In genomic region chr2:240136671-240137292, GRCh38 we compare ENCODE assay signal across 10 cellular contexts. TPM values are rescaled to one million over a fixed set of nuclear protein-coding genes. Genes with fewer than 3 reads are reported as not detected.
DNase-seq lines count a peak whose midpoint lies in the region; ATAC-seq, FAIRE-seq and TF ChIP-seq lines count a peak whose summit lies in the region.
"Had no signal": no experiment of that assay in that cellular context is flagged by ENCODE, and none has a peak within 500 bp of the region (broad histone marks: within the 10 kb centered on the region; RNA-seq: fewer than 3 reads in every experiment).

No MANE protein-coding gene starts in this region.

- peak overlapping the region; percentile 50 for H3K27ac Mint-ChIP-seq in activated CD8-positive, alpha-beta memory T cell treated with anti-CD3 and anti-CD28 coated beads, Interleukin-2, amount 10 ng/mL, durations not matched to agents 7 days and 5 days
- peak overlapping the region in 2 of 3 donors; percentile 45 to 88 for H3K27ac Mint-ChIP-seq in IgD-negative memory B cell

- H3K9ac ChIP-seq in HepG2 (ENCODE audit: insufficient read depth, low read depth, low read length), result peak overlapping the region; percentile 97
- H3K9ac ChIP-seq in subcutaneous abdominal adipose tissue (ENCODE audit: low read length in 5 of 5), result peak overlapping the region in 4 of 5 donors; percentile 56 to 98 (median 94)

- no peak for TF ChIP-seq POLR2A in body of pancreas (IDR thresholded peaks at IDR 0.05)
- TF ChIP-seq POLR2A in HepG2 (IDR thresholded peaks at IDR 0.05; ENCODE audit: insufficient read depth in 1 of 2, low read depth in 2 of 2, low read length in 2 of 2), result no peak

- no peaks in the 10 kb centered on the region for H4K20me1 ChIP-seq in HepG2 (ENCODE audit: insufficient read depth, low read length)

- peaks cover 5% of the 10 kb centered on the region for H3K36me3 Mint-ChIP-seq in activated CD8-positive, alpha-beta memory T cell treated with anti-CD3 and anti-CD28 coated beads, Interleukin-2, amount 10 ng/mL, durations not matched to agents 7 days and 5 days
- H3K36me3 Mint-ChIP-seq in IgD-negative memory B cell, result peaks cover 2% of the 10 kb centered on the region

- WGBS in body of pancreas, 2 donors, result 32 to 57% methylated on average over 18 to 36 of the region's 36 CpGs
- 47% methylated on average over 36 of the region's 36 CpGs for WGBS in HepG2 (ENCODE audit: low lambda C conversion rate)

- TF ChIP-seq EP300 in HepG2 (IDR thresholded peaks at IDR 0.05; ENCODE audit: low read depth in 2 of 2, low read length in 2 of 2), result no peak
- no peak for TF ChIP-seq EP300 in HepG2 (CRISPR knock-in tag; IDR thresholded peaks at IDR 0.05; ENCODE audit: borderline replicate concordance)

- no peaks in the 10 kb centered on the region for H3K9me3 ChIP-seq in body of pancreas
- no peaks in the 10 kb centered on the region for H3K9me3 ChIP-seq in HepG2 (ENCODE audit: low read length)
- no peaks in the 10 kb centered on the region for H3K9me3 ChIP-seq in subcutaneous abdominal adipose tissue (ENCODE audit: control insufficient read depth in 5 of 5, low read length in 5 of 5)

- POLR2A ChIA-PET in HepG2 (lab: Yijun Ruan, JAX), result no interaction called here

- in situ Hi-C loops in HepG2 (cut with HindIII; ENCODE audit: extremely low pct_ligation_motif_present, low pct_unique_long_range_greater_than_20kb), result loop anchor here (10.0 kb wide), 1 partner anchor 202 kb away; no protein-coding TSS in a partner anchor

- H3K4me1 ChIP-seq in body of pancreas (peaks cover 20% of the 10 kb centered on the region), HepG2 (ENCODE audit: insufficient read depth, low read length) (peaks cover 36% of the 10 kb centered on the region), subcutaneous abdominal adipose tissue (ENCODE audit: control insufficient read depth in 5 of 5, insufficient read depth in 5 of 5, low read length in 5 of 5) (peaks cover 7 to 34% (median 25%) of the 10 kb centered on the region in 5 donors)

- peak overlapping the region; percentile 85 for H3K4me2 ChIP-seq in HepG2 (ENCODE audit: low read depth, low read length)

- no peaks in the 10 kb centered on the region for H3K27me3 ChIP-seq in body of pancreas
- peaks cover 7 to 51% of the 10 kb centered on the region in 2 experiments; a peak in 4 of 5 replicates for H3K27me3 ChIP-seq in HepG2 (ENCODE audit: control insufficient read depth in 1 of 2, insufficient read depth in 2 of 2, low read length in 2 of 2)
- H3K27me3 ChIP-seq in subcutaneous abdominal adipose tissue (ENCODE audit: control insufficient read depth in 5 of 5, insufficient read depth in 4 of 5, low read length in 5 of 5), result peaks cover 0 to 4% (median 0%) of the 10 kb centered on the region in 5 donors

- H3K4me3 ChIP-seq in body of pancreas (peak overlapping the region in 1 of 2 donors; percentile 99), HepG2 (replicated peaks in 1 of 3; ENCODE audit: insufficient read depth in 1 of 3, low read depth in 2 of 3, low read length in 3 of 3) (peak overlapping the region; percentile 99 to 100 (median 99)), subcutaneous abdominal adipose tissue (ENCODE audit: low read depth in 1 of 5, low read length in 5 of 5) (peak overlapping the region; percentile 68 to 96 (median 88))

- CTCF ChIA-PET in activated CD8-positive, alpha-beta memory T cell treated with anti-CD3 and anti-CD28 coated beads, Interleukin-2, amount 10 ng/mL, durations not matched to agents 7 days and 5 days (lab: Charles Lee), result no interaction called here
- CTCF ChIA-PET in HepG2 (lab: Yijun Ruan, JAX; ENCODE audit: low intra/inter-chr PET ratio, low total read pairs), result no interaction called here

- FAIRE-seq in HepG2 (lab: Jason Lieb, UNC), result no peak
- FAIRE-seq: endometrium, G401.6 had no signal

- no TSS peak for BruUV-seq in HepG2 (replicated peaks; lab: Mats Ljungman, UMichigan)

- H3K27me3 Mint-ChIP-seq in activated CD8-positive, alpha-beta memory T cell treated with anti-CD3 and anti-CD28 coated beads, Interleukin-2, amount 10 ng/mL, durations not matched to agents 7 days and 5 days, result peaks cover 2% of the 10 kb centered on the region
- H3K27me3 Mint-ChIP-seq in IgD-negative memory B cell, result no peaks in the 10 kb centered on the region

- ATAC-seq in activated CD8-positive, alpha-beta memory T cell treated with anti-CD3 and anti-CD28 coated beads, Interleukin-2, amount 10 ng/mL, durations not matched to agents 7 days and 5 days, result peak; percentile 28
- ATAC-seq in body of pancreas (peak; percentile 2), HepG2 (no peak), GM18858 (IDR thresholded peaks at IDR 0.05; ENCODE audit: unreplicated experiment) (no peak), GM18520 (IDR thresholded peaks at IDR 0.05; ENCODE audit: unreplicated experiment) (no peak)

- no peak for TF ChIP-seq RAD21 in HepG2 (CRISPR knock-in tag; IDR thresholded peaks at IDR 0.05)

- DNase-seq in activated CD8-positive, alpha-beta memory T cell treated with anti-CD3 and anti-CD28 coated beads, Interleukin-2, amount 10 ng/mL, durations not matched to agents 7 days and 5 days, result no peak
- no peak for DNase-seq in activated CD8-positive, alpha-beta memory T cell treated with anti-CD3 and anti-CD28 coated beads for 24 hours
- DNase-seq in body of pancreas (peak in 1 of 4 donors; percentile 28), HepG2 (ENCODE audit: low spot score) (no peak)

- H3K4me3 Mint-ChIP-seq in activated CD8-positive, alpha-beta memory T cell treated with anti-CD3 and anti-CD28 coated beads, Interleukin-2, amount 10 ng/mL, durations not matched to agents 7 days and 5 days, result peak overlapping the region; percentile 91
- peak overlapping the region; percentile 89 to 97 (median 96) for H3K4me3 Mint-ChIP-seq in IgD-negative memory B cell

- peak overlapping the region; percentile 47 for H2AFZ ChIP-seq in HepG2 (ENCODE audit: low read length)

- H3K36me3 ChIP-seq in body of pancreas (replicated peaks in 1 of 2; ENCODE audit: insufficient read depth in 1 of 2, low read depth in 2 of 2), result peaks cover 0 to 2% of the 10 kb centered on the region in 2 donors
- H3K36me3 ChIP-seq in HepG2 (replicated peaks in 1 of 2; ENCODE audit: control insufficient read depth in 1 of 2, insufficient read depth in 2 of 2, low read length in 2 of 2), result peaks cover 4 to 20% of the 10 kb centered on the region in 2 experiments; a peak in 4 of 5 replicates
- H3K36me3 ChIP-seq in subcutaneous abdominal adipose tissue (ENCODE audit: control insufficient read depth in 5 of 5, insufficient read depth in 5 of 5, low read length in 5 of 5), result peaks cover 0 to 21% (median 19%) of the 10 kb centered on the region in 5 donors

- H3K9me3 Mint-ChIP-seq in activated CD8-positive, alpha-beta memory T cell treated with anti-CD3 and anti-CD28 coated beads, Interleukin-2, amount 10 ng/mL, durations not matched to agents 7 days and 5 days (ENCODE audit: low read depth), result no peaks in the 10 kb centered on the region
- no peaks in the 10 kb centered on the region for H3K9me3 Mint-ChIP-seq in IgD-negative memory B cell

- peaks cover 23% of the 10 kb centered on the region for H3K4me1 Mint-ChIP-seq in activated CD8-positive, alpha-beta memory T cell treated with anti-CD3 and anti-CD28 coated beads, Interleukin-2, amount 10 ng/mL, durations not matched to agents 7 days and 5 days
- peaks cover 6 to 18% (median 11%) of the 10 kb centered on the region in 3 donors for H3K4me1 Mint-ChIP-seq in IgD-negative memory B cell

- H3K79me2 ChIP-seq in HepG2 (ENCODE audit: insufficient read depth, low read length), result peaks cover 23% of the 10 kb centered on the region

- TF ChIP-seq CTCF in body of pancreas (IDR thresholded peaks at IDR 0.05), result no peak
- no peak for TF ChIP-seq CTCF in HepG2 (CRISPR knock-in tag; IDR thresholded peaks at IDR 0.05)

- H3K27ac ChIP-seq in body of pancreas (peak overlapping the region in 3 of 4 donors; percentile 15 to 55 (median 54)), HepG2 (ENCODE audit: extremely low read length, insufficient read depth, low read length) (no peak overlapping the region), subcutaneous abdominal adipose tissue (ENCODE audit: low read depth, low read length) (no peak overlapping the region)

- intact Hi-C loops in body of pancreas (cut with DNase I), result no loop called here
- intact Hi-C loops in HepG2 (cut with micrococcal nuclease; ENCODE audit: unreplicated experiment), result no loop called here

RNA-seq across cellular contexts. Expression of gene COPS9, which starts 0.7 kb away (rescaled TPM):
- 100 to 1,000 TPM in 1 of 2 experiments, 10 to 100 TPM in 1; 80.4 to 112 TPM for total RNA-seq in activated CD8-positive, alpha-beta memory T cell treated with anti-CD3 and anti-CD28 coated beads, Interleukin-2, amount 10 ng/mL, durations not matched to agents 7 days and 5 days
- polyA plus RNA-seq in IgD-negative memory B cell (235 TPM), HepG2 (2011; rRNA removed) (201 and 247 TPM in 2 replicates)
- total RNA-seq in body of pancreas (100 to 1,000 TPM; 170 to 184 TPM), HepG2 (2016; rRNA removed; fragmentation: Illumina TruSeq; extraction: Trizol) (180 and 208 TPM in 2 replicates)
- total RNA-seq in HepG2 (2016; cell fraction: cytosol; rRNA removed; fragmentation: Illumina TruSeq; extraction: Trizol; ENCODE audit: low read depth), result 188 and 216 TPM in 2 replicates
- total RNA-seq in HepG2 (2016; cell fraction: insoluble cytoplasmic fraction; rRNA removed; fragmentation: Illumina TruSeq; extraction: Trizol), result 189 and 214 TPM in 2 replicates
- 299 and 318 TPM in 2 replicates for total RNA-seq in HepG2 (2016; cell fraction: membrane; rRNA removed; fragmentation: Illumina TruSeq; extraction: Trizol)
- total RNA-seq in HepG2 (2016; cell fraction: nucleus; rRNA removed; fragmentation: Illumina TruSeq; extraction: Trizol), result 64.4 and 66.4 TPM in 2 replicates
- polyA plus RNA-seq in HepG2 (2011; cell fraction: cytosol; rRNA removed), result 164 and 244 TPM in 2 replicates
- 49.8 and 53.2 TPM in 2 replicates for polyA plus RNA-seq in HepG2 (2011; cell fraction: nucleus; rRNA removed)
- polyA plus RNA-seq in HepG2 (2012), result 152 and 161 TPM in 2 replicates
- 255 and 315 TPM in 2 replicates for polyA plus RNA-seq in HepG2 (2016; cell fraction: cytosol; fragmentation: Illumina TruSeq; extraction: Trizol; ENCODE audit: low read depth)
- 244 and 258 TPM in 2 replicates for polyA plus RNA-seq in HepG2 (2016; cell fraction: insoluble cytoplasmic fraction; fragmentation: Illumina TruSeq; extraction: Trizol; ENCODE audit: low read depth)
- polyA plus RNA-seq in HepG2 (2016; cell fraction: membrane; fragmentation: Illumina TruSeq; extraction: Trizol; ENCODE audit: low read depth), result 282 and 350 TPM in 2 replicates
- polyA plus RNA-seq in HepG2 (2016; cell fraction: nucleus; fragmentation: Illumina TruSeq; extraction: Trizol; ENCODE audit: insufficient read depth, low read depth), result 132 TPM in 2 replicates
- 8.8 and 17.6 TPM in 2 replicates for polyA minus RNA-seq in HepG2 (2011; rRNA and poly(A)+ RNA removed; ENCODE audit: low replicate concordance)
- 12.1 and 20.3 TPM in 2 replicates for polyA minus RNA-seq in HepG2 (2011; cell fraction: cytosol; rRNA and poly(A)+ RNA removed)
- 16.9 and 20.1 TPM in 2 replicates for polyA minus RNA-seq in HepG2 (2011; cell fraction: nucleus; rRNA and poly(A)+ RNA removed)

RNA-seq across cellular contexts. Expression of gene OTOS, which starts 3.7 kb away (rescaled TPM):
- total RNA-seq in activated CD8-positive, alpha-beta memory T cell treated with anti-CD3 and anti-CD28 coated beads, Interleukin-2, amount 10 ng/mL, durations not matched to agents 7 days and 5 days, result not detected
- polyA plus RNA-seq in IgD-negative memory B cell (not detected), HepG2 (2011; rRNA removed) (not detected in 2 replicates)
- total RNA-seq in body of pancreas (not detected), HepG2 (2016; rRNA removed; fragmentation: Illumina TruSeq; extraction: Trizol) (not detected in 2 replicates)
- total RNA-seq in HepG2 (2016; cell fraction: cytosol; rRNA removed; fragmentation: Illumina TruSeq; extraction: Trizol; ENCODE audit: low read depth), result not detected in 2 replicates
- total RNA-seq in HepG2 (2016; cell fraction: insoluble cytoplasmic fraction; rRNA removed; fragmentation: Illumina TruSeq; extraction: Trizol), result not detected in 2 replicates
- total RNA-seq in HepG2 (2016; cell fraction: membrane; rRNA removed; fragmentation: Illumina TruSeq; extraction: Trizol), result not detected in 2 replicates
- total RNA-seq in HepG2 (2016; cell fraction: nucleus; rRNA removed; fragmentation: Illumina TruSeq; extraction: Trizol), result not detected in 2 replicates
- not detected in 2 replicates for polyA plus RNA-seq in HepG2 (2011; cell fraction: cytosol; rRNA removed)
- polyA plus RNA-seq in HepG2 (2011; cell fraction: nucleus; rRNA removed), result not detected in 2 replicates
- not detected in 2 replicates for polyA plus RNA-seq in HepG2 (2012)
- polyA plus RNA-seq in HepG2 (2016; cell fraction: cytosol; fragmentation: Illumina TruSeq; extraction: Trizol; ENCODE audit: low read depth), result not detected in 2 replicates
- not detected in 2 replicates for polyA plus RNA-seq in HepG2 (2016; cell fraction: insoluble cytoplasmic fraction; fragmentation: Illumina TruSeq; extraction: Trizol; ENCODE audit: low read depth)
- not detected in 2 replicates for polyA plus RNA-seq in HepG2 (2016; cell fraction: membrane; fragmentation: Illumina TruSeq; extraction: Trizol; ENCODE audit: low read depth)
- polyA plus RNA-seq in HepG2 (2016; cell fraction: nucleus; fragmentation: Illumina TruSeq; extraction: Trizol; ENCODE audit: insufficient read depth, low read depth), result not detected in 2 replicates
- polyA minus RNA-seq in HepG2 (2011; rRNA and poly(A)+ RNA removed; ENCODE audit: low replicate concordance), result not detected in 2 replicates
- polyA minus RNA-seq in HepG2 (2011; cell fraction: cytosol; rRNA and poly(A)+ RNA removed), result not detected in 2 replicates
- not detected in 2 replicates for polyA minus RNA-seq in HepG2 (2011; cell fraction: nucleus; rRNA and poly(A)+ RNA removed)

Comparison
In these comparisons a context has a peak if more than half of its experiments do, and no peak if none do; other contexts are left out.
1. ATAC-seq: peak in activated CD8-positive, alpha-beta memory T cell treated with anti-CD3 and anti-CD28 coated beads, Interleukin-2, amount 10 ng/mL, durations not matched to agents 7 days and 5 days (single experiment) and body of pancreas (single experiment); none in HepG2 (single experiment), GM18858 (single experiment) and GM18520 (single experiment).
2. H3K27ac ChIP-seq: peak in body of pancreas (3 of 4); none in HepG2 (single experiment) and subcutaneous abdominal adipose tissue (single experiment).